In the genomic region with DNA sequence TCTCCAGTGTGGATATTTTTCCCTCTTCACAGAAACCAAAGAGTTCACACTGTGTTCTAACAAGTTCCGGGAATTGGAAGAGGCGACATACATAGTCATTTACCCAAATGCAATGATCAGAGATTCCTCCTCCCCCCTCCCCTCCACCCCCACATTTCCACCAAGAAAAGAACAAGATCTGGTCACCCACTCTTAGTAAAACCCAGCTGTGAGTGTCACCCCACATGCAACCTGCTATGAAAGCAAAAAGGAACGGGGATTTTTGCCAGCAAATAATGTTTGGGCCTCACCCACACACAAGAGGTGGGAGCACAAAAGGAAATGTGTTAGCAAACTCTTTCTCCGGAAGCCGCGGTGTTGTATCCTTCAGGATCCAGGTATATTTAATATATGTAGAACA, we compare ENCODE assay signal across 19 cellular contexts.
"Had no signal": no experiment of that assay in that cellular context is flagged by ENCODE, and none has a peak within 500 bp of the region (broad histone marks: within the 10 kb centered on the region; RNA-seq: fewer than 3 reads in every experiment).

No MANE protein-coding gene starts in this region.

- ATAC-seq: effector memory CD8-positive, alpha-beta T cell; esophagus mucosa; gastroesophageal sphincter; heart left ventricle; left cardiac atrium; left lung; left ventricle myocardium superior; lower lobe of right lung had no signal

- DNase-seq: cerebellar nuclear complex; colonic mucosa; cortex of kidney; effector CD8-positive, alpha-beta T cell; effector memory CD8-positive, alpha-beta T cell; endodermal cell; erythroblast; esophagus squamous epithelium; foreskin fibroblast; foreskin melanocyte; heart left ventricle; immature natural killer cell; left cardiac atrium; left lung; left ventricle myocardium superior; lower lobe of right lung; mesenchymal stem cell had no signal
